1 cellular context compared by ENCODE assay signal in the genomic region with DNA sequence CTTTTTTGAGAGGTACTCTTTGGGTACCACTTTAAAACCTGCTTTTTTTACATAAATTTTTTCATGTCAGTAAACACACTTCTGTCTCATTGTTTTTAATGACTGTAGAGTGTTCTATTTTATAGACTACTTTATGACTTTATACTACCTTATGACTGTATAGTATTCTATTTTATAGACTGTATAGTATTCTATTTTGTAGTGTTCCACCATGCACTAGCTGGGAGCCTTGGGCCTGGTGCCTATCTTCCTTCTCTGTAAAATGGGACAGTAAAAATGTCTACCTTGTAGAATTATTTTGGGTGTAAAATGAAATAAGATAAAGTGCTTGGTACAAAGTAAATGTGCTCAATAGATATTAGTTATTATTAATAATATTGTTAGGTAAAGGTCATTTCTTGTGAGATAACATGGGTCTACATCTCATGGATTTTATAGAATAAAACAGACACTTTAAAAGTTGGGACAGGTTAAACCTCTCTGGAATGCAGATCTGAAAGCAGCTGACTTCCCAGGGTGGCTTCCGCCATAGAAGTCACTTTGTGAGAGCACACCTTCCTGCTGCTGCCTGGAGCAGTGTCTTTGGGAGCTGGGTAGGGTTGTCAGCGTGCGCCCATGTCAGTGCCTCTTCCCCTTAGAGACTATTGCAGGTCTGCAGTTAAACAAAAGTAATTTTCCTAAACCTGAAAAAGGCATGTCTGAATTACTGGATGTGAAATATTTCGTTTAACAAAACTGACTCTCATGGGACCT.
TF ChIP-seq lines count a peak whose summit lies in the region.

No MANE protein-coding gene starts in this region.

TF ChIP-seq in GM23338, 12 proteins besides CTCF, POLR2A, EP300 and RAD21 (continued from another document):
- TF ChIP-seq, protein P1, sequence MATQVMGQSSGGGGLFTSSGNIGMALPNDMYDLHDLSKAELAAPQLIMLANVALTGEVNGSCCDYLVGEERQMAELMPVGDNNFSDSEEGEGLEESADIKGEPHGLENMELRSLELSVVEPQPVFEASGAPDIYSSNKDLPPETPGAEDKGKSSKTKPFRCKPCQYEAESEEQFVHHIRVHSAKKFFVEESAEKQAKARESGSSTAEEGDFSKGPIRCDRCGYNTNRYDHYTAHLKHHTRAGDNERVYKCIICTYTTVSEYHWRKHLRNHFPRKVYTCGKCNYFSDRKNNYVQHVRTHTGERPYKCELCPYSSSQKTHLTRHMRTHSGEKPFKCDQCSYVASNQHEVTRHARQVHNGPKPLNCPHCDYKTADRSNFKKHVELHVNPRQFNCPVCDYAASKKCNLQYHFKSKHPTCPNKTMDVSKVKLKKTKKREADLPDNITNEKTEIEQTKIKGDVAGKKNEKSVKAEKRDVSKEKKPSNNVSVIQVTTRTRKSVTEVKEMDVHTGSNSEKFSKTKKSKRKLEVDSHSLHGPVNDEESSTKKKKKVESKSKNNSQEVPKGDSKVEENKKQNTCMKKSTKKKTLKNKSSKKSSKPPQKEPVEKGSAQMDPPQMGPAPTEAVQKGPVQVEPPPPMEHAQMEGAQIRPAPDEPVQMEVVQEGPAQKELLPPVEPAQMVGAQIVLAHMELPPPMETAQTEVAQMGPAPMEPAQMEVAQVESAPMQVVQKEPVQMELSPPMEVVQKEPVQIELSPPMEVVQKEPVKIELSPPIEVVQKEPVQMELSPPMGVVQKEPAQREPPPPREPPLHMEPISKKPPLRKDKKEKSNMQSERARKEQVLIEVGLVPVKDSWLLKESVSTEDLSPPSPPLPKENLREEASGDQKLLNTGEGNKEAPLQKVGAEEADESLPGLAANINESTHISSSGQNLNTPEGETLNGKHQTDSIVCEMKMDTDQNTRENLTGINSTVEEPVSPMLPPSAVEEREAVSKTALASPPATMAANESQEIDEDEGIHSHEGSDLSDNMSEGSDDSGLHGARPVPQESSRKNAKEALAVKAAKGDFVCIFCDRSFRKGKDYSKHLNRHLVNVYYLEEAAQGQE (IDR thresholded peaks at IDR 0.05; ENCODE audit: unreplicated experiment), result no peak
- TF ChIP-seq, protein P2, sequence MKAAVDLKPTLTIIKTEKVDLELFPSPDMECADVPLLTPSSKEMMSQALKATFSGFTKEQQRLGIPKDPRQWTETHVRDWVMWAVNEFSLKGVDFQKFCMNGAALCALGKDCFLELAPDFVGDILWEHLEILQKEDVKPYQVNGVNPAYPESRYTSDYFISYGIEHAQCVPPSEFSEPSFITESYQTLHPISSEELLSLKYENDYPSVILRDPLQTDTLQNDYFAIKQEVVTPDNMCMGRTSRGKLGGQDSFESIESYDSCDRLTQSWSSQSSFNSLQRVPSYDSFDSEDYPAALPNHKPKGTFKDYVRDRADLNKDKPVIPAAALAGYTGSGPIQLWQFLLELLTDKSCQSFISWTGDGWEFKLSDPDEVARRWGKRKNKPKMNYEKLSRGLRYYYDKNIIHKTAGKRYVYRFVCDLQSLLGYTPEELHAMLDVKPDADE (IDR thresholded peaks at IDR 0.05), result no peak
- TF ChIP-seq NANOG (IDR thresholded peaks at IDR 0.05; ENCODE audit: borderline replicate concordance), result no peak
- TF ChIP-seq EZH2 (IDR thresholded peaks at IDR 0.05; ENCODE audit: low read depth, unreplicated experiment), result no peak
- no peak for TF ChIP-seq CREB1 (CRISPR knock-in tag; IDR thresholded peaks at IDR 0.05; ENCODE audit: low read depth)
- TF ChIP-seq ZNF331 (CRISPR knock-in tag; IDR thresholded peaks at IDR 0.05; ENCODE audit: low read depth), result no peak
- no peak for TF ChIP-seq STAT1 (IDR thresholded peaks at IDR 0.05; ENCODE audit: unreplicated experiment)
- no peak for TF ChIP-seq JUNB (IDR thresholded peaks at IDR 0.05; ENCODE audit: unreplicated experiment)
- TF ChIP-seq POLR2AphosphoS5 (IDR thresholded peaks at IDR 0.05; ENCODE audit: low read depth), result no peak
- TF ChIP-seq, protein P3, sequence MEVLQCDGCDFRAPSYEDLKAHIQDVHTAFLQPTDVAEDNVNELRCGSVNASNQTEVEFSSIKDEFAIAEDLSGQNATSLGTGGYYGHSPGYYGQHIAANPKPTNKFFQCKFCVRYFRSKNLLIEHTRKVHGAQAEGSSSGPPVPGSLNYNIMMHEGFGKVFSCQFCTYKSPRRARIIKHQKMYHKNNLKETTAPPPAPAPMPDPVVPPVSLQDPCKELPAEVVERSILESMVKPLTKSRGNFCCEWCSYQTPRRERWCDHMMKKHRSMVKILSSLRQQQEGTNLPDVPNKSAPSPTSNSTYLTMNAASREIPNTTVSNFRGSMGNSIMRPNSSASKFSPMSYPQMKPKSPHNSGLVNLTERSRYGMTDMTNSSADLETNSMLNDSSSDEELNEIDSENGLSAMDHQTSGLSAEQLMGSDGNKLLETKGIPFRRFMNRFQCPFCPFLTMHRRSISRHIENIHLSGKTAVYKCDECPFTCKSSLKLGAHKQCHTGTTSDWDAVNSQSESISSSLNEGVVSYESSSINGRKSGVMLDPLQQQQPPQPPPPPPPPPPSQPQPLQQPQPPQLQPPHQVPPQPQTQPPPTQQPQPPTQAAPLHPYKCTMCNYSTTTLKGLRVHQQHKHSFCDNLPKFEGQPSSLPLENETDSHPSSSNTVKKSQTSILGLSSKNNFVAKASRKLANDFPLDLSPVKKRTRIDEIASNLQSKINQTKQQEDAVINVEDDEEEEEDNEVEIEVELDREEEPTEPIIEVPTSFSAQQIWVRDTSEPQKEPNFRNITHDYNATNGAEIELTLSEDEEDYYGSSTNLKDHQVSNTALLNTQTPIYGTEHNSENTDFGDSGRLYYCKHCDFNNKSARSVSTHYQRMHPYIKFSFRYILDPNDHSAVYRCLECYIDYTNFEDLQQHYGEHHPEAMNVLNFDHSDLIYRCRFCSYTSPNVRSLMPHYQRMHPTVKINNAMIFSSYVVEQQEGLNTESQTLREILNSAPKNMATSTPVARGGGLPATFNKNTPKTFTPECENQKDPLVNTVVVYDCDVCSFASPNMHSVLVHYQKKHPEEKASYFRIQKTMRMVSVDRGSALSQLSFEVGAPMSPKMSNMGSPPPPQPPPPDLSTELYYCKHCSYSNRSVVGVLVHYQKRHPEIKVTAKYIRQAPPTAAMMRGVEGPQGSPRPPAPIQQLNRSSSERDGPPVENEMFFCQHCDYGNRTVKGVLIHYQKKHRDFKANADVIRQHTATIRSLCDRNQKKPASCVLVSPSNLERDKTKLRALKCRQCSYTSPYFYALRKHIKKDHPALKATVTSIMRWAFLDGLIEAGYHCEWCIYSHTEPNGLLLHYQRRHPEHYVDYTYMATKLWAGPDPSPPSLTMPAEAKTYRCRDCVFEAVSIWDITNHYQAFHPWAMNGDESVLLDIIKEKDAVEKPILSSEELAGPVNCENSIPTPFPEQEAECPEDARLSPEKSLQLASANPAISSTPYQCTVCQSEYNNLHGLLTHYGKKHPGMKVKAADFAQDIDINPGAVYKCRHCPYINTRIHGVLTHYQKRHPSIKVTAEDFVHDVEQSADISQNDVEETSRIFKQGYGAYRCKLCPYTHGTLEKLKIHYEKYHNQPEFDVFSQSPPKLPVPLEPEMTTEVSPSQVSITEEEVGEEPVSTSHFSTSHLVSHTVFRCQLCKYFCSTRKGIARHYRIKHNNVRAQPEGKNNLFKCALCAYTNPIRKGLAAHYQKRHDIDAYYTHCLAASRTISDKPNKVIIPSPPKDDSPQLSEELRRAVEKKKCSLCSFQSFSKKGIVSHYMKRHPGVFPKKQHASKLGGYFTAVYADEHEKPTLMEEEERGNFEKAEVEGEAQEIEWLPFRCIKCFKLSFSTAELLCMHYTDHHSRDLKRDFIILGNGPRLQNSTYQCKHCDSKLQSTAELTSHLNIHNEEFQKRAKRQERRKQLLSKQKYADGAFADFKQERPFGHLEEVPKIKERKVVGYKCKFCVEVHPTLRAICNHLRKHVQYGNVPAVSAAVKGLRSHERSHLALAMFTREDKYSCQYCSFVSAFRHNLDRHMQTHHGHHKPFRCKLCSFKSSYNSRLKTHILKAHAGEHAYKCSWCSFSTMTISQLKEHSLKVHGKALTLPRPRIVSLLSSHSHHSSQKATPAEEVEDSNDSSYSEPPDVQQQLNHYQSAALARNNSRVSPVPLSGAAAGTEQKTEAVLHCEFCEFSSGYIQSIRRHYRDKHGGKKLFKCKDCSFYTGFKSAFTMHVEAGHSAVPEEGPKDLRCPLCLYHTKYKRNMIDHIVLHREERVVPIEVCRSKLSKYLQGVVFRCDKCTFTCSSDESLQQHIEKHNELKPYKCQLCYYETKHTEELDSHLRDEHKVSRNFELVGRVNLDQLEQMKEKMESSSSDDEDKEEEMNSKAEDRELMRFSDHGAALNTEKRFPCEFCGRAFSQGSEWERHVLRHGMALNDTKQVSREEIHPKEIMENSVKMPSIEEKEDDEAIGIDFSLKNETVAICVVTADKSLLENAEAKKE (CRISPR knock-in tag; IDR thresholded peaks at IDR 0.05), result no peak
